Comparison of ENCODE assay signal across 8 cellular contexts in the genomic region with DNA sequence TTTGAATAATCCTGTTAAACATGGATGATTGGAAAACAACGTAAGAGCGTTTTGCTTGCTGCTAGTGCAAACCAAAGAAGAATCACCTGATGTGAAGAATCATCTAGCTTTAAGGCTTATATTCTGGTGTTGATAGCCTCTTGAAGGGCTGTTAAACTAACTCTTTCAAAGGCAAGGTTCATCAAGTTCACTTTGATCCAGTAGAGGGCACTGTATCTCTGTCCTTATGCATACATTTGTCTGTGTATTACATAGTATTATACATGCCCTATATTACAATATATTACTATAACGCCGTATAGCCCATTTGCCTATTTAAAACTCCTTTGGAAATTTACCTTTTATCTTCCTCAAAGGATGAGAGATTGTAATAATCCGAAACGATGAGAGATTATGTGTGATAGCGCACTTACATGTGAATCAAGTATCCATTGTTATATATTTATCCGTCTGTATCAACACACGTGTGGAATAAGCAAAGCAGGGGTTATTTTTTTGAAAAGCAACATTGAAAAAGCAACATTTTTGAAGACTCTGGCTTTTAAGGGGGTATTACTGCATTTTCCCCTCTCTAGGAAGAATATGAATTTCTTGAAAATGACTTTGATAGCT. TPM values are rescaled to one million over a fixed set of nuclear protein-coding genes. Genes with fewer than 3 reads are reported as not detected.
DNase-seq lines count a peak whose midpoint lies in the region; ATAC-seq and TF ChIP-seq lines count a peak whose summit lies in the region.

No MANE protein-coding gene starts in this region.

- H3K36me3 ChIP-seq in cardiac muscle cell (no peaks in the 10 kb centered on the region), trophoblast cell (ENCODE audit: control insufficient read depth in 1 of 2, insufficient read depth in 2 of 2, low read length in 2 of 2) (no peaks in the 10 kb centered on the region)

- H3K27ac ChIP-seq in cardiac muscle cell, result no peak overlapping the region
- no peak overlapping the region for H3K27ac ChIP-seq in right cardiac atrium (ENCODE audit: low read length)
- H3K27ac ChIP-seq in trophoblast cell (ENCODE audit: low read depth, low read length), result no peak overlapping the region

- ATAC-seq in right cardiac atrium, result no peak

- intact Hi-C loops in right cardiac atrium (cut with DNase I), result loop anchor here in 3 of 4 donors (2.0 to 10.0 kb wide), 5 partner anchors 257 to 490 kb away; no protein-coding TSS in a partner anchor

- TF ChIP-seq CTCF in cardiac muscle cell (IDR thresholded peaks at IDR 0.05; ENCODE audit: low read depth, low read length) (peak; percentile 44), fibroblast of mammary gland (conservative IDR thresholded peaks at IDR 0.05; ENCODE audit: control insufficient read depth, insufficient read depth, low read depth, low read length) (peak; percentile 69)

- H3K4me1 ChIP-seq in cardiac muscle cell (ENCODE audit: low read depth), result no peaks in the 10 kb centered on the region
- no peaks in the 10 kb centered on the region for H3K4me1 ChIP-seq in right cardiac atrium (ENCODE audit: control insufficient read depth, insufficient read depth, low read length)
- H3K4me1 ChIP-seq in trophoblast cell (ENCODE audit: control insufficient read depth in 1 of 2, insufficient read depth in 2 of 2, low read length in 2 of 2), result no peaks in the 10 kb centered on the region

- H3K4me2 ChIP-seq in trophoblast cell (ENCODE audit: low read length), result no peak overlapping the region

- no peaks in the 10 kb centered on the region for H3K9me3 ChIP-seq in cardiac muscle cell (ENCODE audit: low read depth)
- no peaks in the 10 kb centered on the region for H3K9me3 ChIP-seq in right cardiac atrium (ENCODE audit: control insufficient read depth, low read length)
- no peaks in the 10 kb centered on the region for H3K9me3 ChIP-seq in trophoblast cell (ENCODE audit: insufficient read depth, low read depth, low read length)

- no peak overlapping the region for H2BK12ac ChIP-seq in trophoblast cell (ENCODE audit: low read length)

- no peak overlapping the region for H4K91ac ChIP-seq in trophoblast cell (ENCODE audit: low read depth, low read length)

- H3K27me3 ChIP-seq in cardiac muscle cell (no peaks in the 10 kb centered on the region), right cardiac atrium (ENCODE audit: control insufficient read depth, insufficient read depth) (peaks cover 2% of the 10 kb centered on the region), trophoblast cell (ENCODE audit: insufficient read depth, low read length) (no peaks in the 10 kb centered on the region)

- H3K23ac ChIP-seq in trophoblast cell (ENCODE audit: low read length), result no peak overlapping the region

- no peak overlapping the region for H2BK120ac ChIP-seq in trophoblast cell (ENCODE audit: insufficient read depth, low read length, poor library complexity)

- H2BK5ac ChIP-seq in trophoblast cell (ENCODE audit: low read depth, low read length, poor library complexity), result no peak overlapping the region

- DNase-seq in cardiac muscle cell (ENCODE audit: low read depth in 1 of 2, low spot score in 1 of 2) (peak; percentile 48 to 73), right cardiac atrium (no peak), M059J (ENCODE audit: low read depth) (peak; percentile 54), SHP77 (lab: John Stamatoyannopoulos, UW) (peak; percentile 47 to 58), fibroblast of mammary gland (ENCODE audit: low read depth) (peak; percentile 67), trophoblast cell (peak; percentile 12 to 80)
- DNase-seq in activated T-cell treated with anti-CD3 and anti-CD28 coated beads, Interleukin-2, amount 50 U/mL, for 1 hour, result no peak
- DNase-seq in activated CD8-positive, alpha-beta memory T cell treated with anti-CD3 and anti-CD28 coated beads, Interleukin-2, amount 50 U/mL, for 4 hours, result no peak

- WGBS in right cardiac atrium, result 58% methylated on average over 9 of the region's 9 CpGs
- no CpG with 5 or more reads among the region's 9 CpGs for WGBS in trophoblast cell (ENCODE audit: extremely low coverage, insufficient coverage, insufficient read length)

- H3K18ac ChIP-seq in trophoblast cell (ENCODE audit: low read length), result no peak overlapping the region

- no peak overlapping the region for H3K14ac ChIP-seq in trophoblast cell (ENCODE audit: low read length)

- H3K4ac ChIP-seq in trophoblast cell (ENCODE audit: low read depth, low read length), result no peak overlapping the region

- no peak overlapping the region for H3K9ac ChIP-seq in trophoblast cell (ENCODE audit: low read length)

- no peaks in the 10 kb centered on the region for H3K79me2 ChIP-seq in trophoblast cell (ENCODE audit: control insufficient read depth, insufficient read depth, low read length, poor library complexity)

- no peak overlapping the region for H4K8ac ChIP-seq in trophoblast cell (ENCODE audit: low read depth, low read length)

- H3K79me1 ChIP-seq in trophoblast cell (ENCODE audit: low read length), result no peaks in the 10 kb centered on the region

- no peak overlapping the region for H2AFZ ChIP-seq in trophoblast cell (ENCODE audit: insufficient read depth, low read length, poor library complexity)

- H3K4me3 ChIP-seq in cardiac muscle cell, result no peak overlapping the region
- H3K4me3 ChIP-seq in right cardiac atrium (ENCODE audit: low read length), result no peak overlapping the region
- no peak overlapping the region for H3K4me3 ChIP-seq in fibroblast of mammary gland (ENCODE audit: control insufficient read depth, low read depth, low read length)
- H3K4me3 ChIP-seq in trophoblast cell (ENCODE audit: low read depth, low read length), result no peak overlapping the region

- H4K12ac ChIP-seq in trophoblast cell (ENCODE audit: low read depth, low read length), result no peak overlapping the region

- H2AK5ac ChIP-seq in trophoblast cell (ENCODE audit: low read length), result no peak overlapping the region

RNA-seq across cellular contexts. Expression of a gene that starts 50.8 kb away (rescaled TPM):
- total RNA-seq in cardiac muscle cell, result 0.78 and 0.92 TPM in 2 replicates
- polyA plus RNA-seq in cardiac muscle cell, result 0.26 and 0.69 TPM in 2 replicates
- total RNA-seq in right cardiac atrium, result 10 to 100 TPM in 2 of 4 donors, 1 to 10 TPM in 2; 6.5 to 14.5 (median 10.6) TPM
- polyA plus RNA-seq in right cardiac atrium, result 14.1 TPM
- total RNA-seq in M059J (2014; rRNA removed; shearing (Covaris generic)), result 105 and 115 TPM in 2 replicates
- 0.04 and 0.05 TPM in 2 replicates for polyA plus RNA-seq in trophoblast cell (2013)

Comparison
In these comparisons a context has a peak if more than half of its experiments do, and no peak if none do; other contexts are left out.
1. DNase-seq: peak in cardiac muscle cell (2 of 2), M059J (single experiment), SHP77 (2 of 2), fibroblast of mammary gland (single experiment) and trophoblast cell (2 of 2); none in right cardiac atrium (0 of 3), activated T-cell treated with anti-CD3 and anti-CD28 coated beads, Interleukin-2, amount 50 U/mL, for 1 hour (single experiment) and activated CD8-positive, alpha-beta memory T cell treated with anti-CD3 and anti-CD28 coated beads, Interleukin-2, amount 50 U/mL, for 4 hours (single experiment).